ENCODE assay signal across 28 cellular contexts in genomic region chr10:110790913-110791525, GRCh38.
DNase-seq lines count a peak whose midpoint lies in the region; ATAC-seq and TF ChIP-seq lines count a peak whose summit lies in the region.
"Had no signal": no experiment of that assay in that cellular context is flagged by ENCODE, and none has a peak within 500 bp of the region (broad histone marks: within the 10 kb centered on the region; RNA-seq: fewer than 3 reads in every experiment).

No MANE protein-coding gene starts in this region.

- no peak for TF ChIP-seq POLR2A in prostate gland (IDR thresholded peaks at IDR 0.05)

- H3K9me2 ChIP-seq in SK-N-SH, result no peaks in the 10 kb centered on the region

- WGBS in SK-N-SH (ENCODE audit: low lambda C conversion rate), result 61% methylated on average over 8 of the region's 8 CpGs
- 52% methylated on average over 8 of the region's 8 CpGs for WGBS in prostate gland

- peaks cover 2% of the 10 kb centered on the region for H3K27me3 Mint-ChIP-seq in glutamatergic neuron (ENCODE audit: unreplicated experiment)
- H3K27me3 Mint-ChIP-seq: activated T-helper 17 cell treated with anti-CD3 and anti-CD28 coated beads, Interleukin-2, amount 50 U/mL, for 72 hours; T-helper 17 cell; type B pancreatic cell had no signal

- peaks cover 7 to 96% of the 10 kb centered on the region in 2 experiments; a peak in 2 of 4 replicates for H3K4me1 ChIP-seq in SK-N-SH (ENCODE audit: control insufficient read depth in 1 of 2, insufficient read depth in 2 of 2, low read depth in 1 of 2, low read length in 1 of 2)
- no peaks in the 10 kb centered on the region for H3K4me1 ChIP-seq in prostate gland (replicated peaks)
- H3K4me1 ChIP-seq: left lung had no signal

- no peak overlapping the region for H3K9ac ChIP-seq in SK-N-SH

- CTCF ChIA-PET in SK-N-SH (lab: Yijun Ruan, JAX), result interaction anchor here (0.6 to 2.7 kb wide), 11 partner anchors 10 to 286 kb away, joined by 3 to 11 read pairs (median 5); partner anchors contain the start of gene ADRA2A

- TF ChIP-seq CTCF in LNCaP clone FGC (IDR thresholded peaks at IDR 0.05; ENCODE audit: control insufficient read depth, extremely low read depth, insufficient read depth), result no peak
- no peak for TF ChIP-seq CTCF in SK-N-SH (IDR thresholded peaks at IDR 0.05)
- TF ChIP-seq CTCF in glutamatergic neuron (IDR thresholded peaks at IDR 0.05; ENCODE audit: partially characterized antibody, unreplicated experiment), result no peak
- no peak for TF ChIP-seq CTCF in prostate gland (IDR thresholded peaks at IDR 0.05)

- no peak overlapping the region for H2AFZ ChIP-seq in SK-N-SH (ENCODE audit: low read depth)

- peak overlapping the region; percentile 86 for H3K27ac Mint-ChIP-seq in glutamatergic neuron (ENCODE audit: unreplicated experiment)
- H3K27ac Mint-ChIP-seq: activated naive CD4-positive, alpha-beta T cell treated with anti-CD3 and anti-CD28 coated beads, Interleukin-2, amount 10 ng/mL, durations not matched to agents 7 days and 5 days; activated T-helper 17 cell treated with anti-CD3 and anti-CD28 coated beads, Interleukin-2, amount 50 U/mL, for 72 hours; H9 had no signal

- ATAC-seq in GM21717 (IDR thresholded peaks at IDR 0.05; ENCODE audit: unreplicated experiment) (no peak), HG03039 (IDR thresholded peaks at IDR 0.05; ENCODE audit: unreplicated experiment) (no peak)
- ATAC-seq: activated T-helper 17 cell treated with anti-CD3 and anti-CD28 coated beads, Interleukin-2, amount 50 U/mL, for 72 hours; left lung; T-helper 17 cell had no signal

- H3K4me2 ChIP-seq in SK-N-SH, result no peak overlapping the region

- H3K36me3 ChIP-seq in SK-N-SH (replicated peaks in 1 of 2; ENCODE audit: control insufficient read depth in 1 of 2, insufficient read depth in 2 of 2, low read length in 1 of 2) (no peaks in the 10 kb centered on the region), prostate gland (no peaks in the 10 kb centered on the region)
- H3K36me3 ChIP-seq: brain microvascular endothelial cell, left lung, neutrophil had no signal

- H3K4me3 ChIP-seq in LNCaP clone FGC (ENCODE audit: low read depth, low read length) (no peak overlapping the region), SK-N-SH (ENCODE audit: low read depth in 2 of 2, low read length in 1 of 2) (no peak overlapping the region), prostate gland (no peak overlapping the region)
- H3K4me3 ChIP-seq: left lung, SK-N-MC had no signal

- no peaks in the 10 kb centered on the region for H4K20me1 ChIP-seq in SK-N-SH (ENCODE audit: insufficient read depth)

- TF ChIP-seq RAD21 in SK-N-SH (IDR thresholded peaks at IDR 0.05; ENCODE audit: low read length), result no peak; the same call in 1 of the 2 replicates

- peak in 1 of 2 experiments; percentile 97; a peak in 2 of 4 replicates for TF ChIP-seq EP300 in SK-N-SH (IDR thresholded peaks at IDR 0.05; ENCODE audit: borderline replicate concordance in 1 of 2, low read depth in 1 of 2, low read length in 1 of 2)

- peak overlapping the region; percentile 9 for H3K4me3 Mint-ChIP-seq in glutamatergic neuron (ENCODE audit: unreplicated experiment)
- H3K4me3 Mint-ChIP-seq: activated naive CD4-positive, alpha-beta T cell treated with anti-CD3 and anti-CD28 coated beads, Interleukin-2, amount 10 ng/mL, durations not matched to agents 7 days and 5 days; activated T-helper 17 cell treated with anti-CD3 and anti-CD28 coated beads, Interleukin-2, amount 50 U/mL, for 72 hours; H9; T-helper 17 cell had no signal

- no peaks in the 10 kb centered on the region for H3K79me2 ChIP-seq in SK-N-SH (ENCODE audit: insufficient read depth)

- H3K27me3 ChIP-seq in SK-N-SH (ENCODE audit: insufficient read depth) (no peaks in the 10 kb centered on the region), prostate gland (replicated peaks; ENCODE audit: insufficient read depth) (no peaks in the 10 kb centered on the region)
- H3K27me3 ChIP-seq: brain microvascular endothelial cell, neutrophil had no signal

- DNase-seq in LNCaP clone FGC (ENCODE audit: low read depth) (peak; percentile 79), SK-N-SH (no peak), glutamatergic neuron (no peak), prostate gland (ENCODE audit: low spot score) (peak; percentile 39), NCI-H146 treated with DMSO at 0.1 percent for 48 hours (lab: John Stamatoyannopoulos, UW; ENCODE audit: unreplicated experiment) (no peak)
- DNase-seq: activated naive CD4-positive, alpha-beta T cell treated with anti-CD3 and anti-CD28 coated beads, Interleukin-2, amount 10 ng/mL, durations not matched to agents 7 days and 5 days; amniotic stem cell; brain microvascular endothelial cell; DMS79 treated with DMSO at 0.1 percent for 48 hours; GDM1; H9; Karpas-422; left lung; mesendoderm; NCI-H1417 treated with DMSO at 0.1 percent for 48 hours; NCI-H774; RPMI8226; stimulated activated CD4-positive, alpha-beta T cell treated with anti-CD3 and anti-CD28 coated beads, Interleukin-15, amount 100 ng/mL, for 24 hours; stimulated activated CD4-positive, alpha-beta T cell treated with anti-CD3 and anti-CD28 coated beads, Interleukin-4, amount 100 ng/mL, for 4 hours; T-helper 17 cell had no signal

- no peaks in the 10 kb centered on the region for H3K36me3 Mint-ChIP-seq in glutamatergic neuron (ENCODE audit: unreplicated experiment)
- H3K36me3 Mint-ChIP-seq: activated naive CD4-positive, alpha-beta T cell treated with anti-CD3 and anti-CD28 coated beads, Interleukin-2, amount 10 ng/mL, durations not matched to agents 7 days and 5 days; type B pancreatic cell had no signal

- peaks cover 85% of the 10 kb centered on the region for H3K4me1 Mint-ChIP-seq in glutamatergic neuron (ENCODE audit: low read depth, unreplicated experiment)
- H3K4me1 Mint-ChIP-seq: activated T-helper 17 cell treated with anti-CD3 and anti-CD28 coated beads, Interleukin-2, amount 50 U/mL, for 72 hours had no signal

- no peaks in the 10 kb centered on the region for H3F3A ChIP-seq in SK-N-SH (replicated peaks; ENCODE audit: insufficient read depth)

- POLR2A ChIA-PET in SK-N-SH (lab: Yijun Ruan, JAX), result interaction anchor here (1.0 kb wide), 1 partner anchor 80 kb away, joined by 3 read pairs; the partner anchor contains the start of gene PDCD4

- H3K27ac ChIP-seq in SK-N-SH (ENCODE audit: low read depth in 2 of 2, low read length in 1 of 2) (peak overlapping the region in 1 of 2 experiments; percentile 99; a peak in 2 of 4 replicates), prostate gland (peak overlapping the region; percentile 22 to 54)
- H3K27ac ChIP-seq: brain microvascular endothelial cell, C4-2B, left lung, neutrophil, SK-N-MC had no signal

- H3K9me3 ChIP-seq in SK-N-SH (no peaks in the 10 kb centered on the region), prostate gland (no peaks in the 10 kb centered on the region)
- H3K9me3 ChIP-seq: Caco-2, left lung, neutrophil had no signal

- H3K9me3 Mint-ChIP-seq in glutamatergic neuron (ENCODE audit: unreplicated experiment), result peaks cover 13% of the 10 kb centered on the region
- H3K9me3 Mint-ChIP-seq: activated naive CD4-positive, alpha-beta T cell treated with anti-CD3 and anti-CD28 coated beads, Interleukin-2, amount 10 ng/mL, durations not matched to agents 7 days and 5 days; activated T-helper 17 cell treated with anti-CD3 and anti-CD28 coated beads, Interleukin-2, amount 50 U/mL, for 72 hours; H9; type B pancreatic cell had no signal

- intact Hi-C loops in prostate gland (cut with DNase I), result no loop called here

TF ChIP-seq in SK-N-SH, 30 proteins besides CTCF, POLR2A, EP300 and RAD21 (continues in another document):
- no peak for TF ChIP-seq GABPA (IDR thresholded peaks at IDR 0.05; ENCODE audit: low read depth)
- no peak for TF ChIP-seq SIN3A (IDR thresholded peaks at IDR 0.05; ENCODE audit: borderline replicate concordance, low read depth, low read length)
- no peak for TF ChIP-seq RXRA (IDR thresholded peaks at IDR 0.05; ENCODE audit: borderline replicate concordance, low read depth)
- no peak for TF ChIP-seq USF2 (IDR thresholded peaks at IDR 0.05; ENCODE audit: borderline replicate concordance, low read depth, low read length)
- TF ChIP-seq TCF12 (IDR thresholded peaks at IDR 0.05), result peak; percentile 57
- TF ChIP-seq GATA2 (CRISPR knock-in tag; IDR thresholded peaks at IDR 0.05), result peak; percentile 97
- peak; percentile 73 for TF ChIP-seq CHD2 (IDR thresholded peaks at IDR 0.05; ENCODE audit: low read length, partially characterized antibody)
- TF ChIP-seq EZH2phosphoT487 (IDR thresholded peaks at IDR 0.05; ENCODE audit: borderline replicate concordance, low read depth), result no peak
- no peak for TF ChIP-seq USF1 (IDR thresholded peaks at IDR 0.05; ENCODE audit: borderline replicate concordance, low read depth)
- TF ChIP-seq NFIC (IDR thresholded peaks at IDR 0.05; ENCODE audit: borderline replicate concordance), result no peak
- TF ChIP-seq PBX3 (IDR thresholded peaks at IDR 0.05), result peak; percentile 42; the same call in 1 of the 2 replicates
- no peak for TF ChIP-seq MAX (IDR thresholded peaks at IDR 0.05; ENCODE audit: low read depth)

Comparison
In these comparisons a context has a peak if more than half of its experiments do, and no peak if none do; other contexts are left out.
1. DNase-seq: peak in LNCaP clone FGC (single experiment) and prostate gland (single experiment); none in SK-N-SH (single experiment), glutamatergic neuron (single experiment) and NCI-H146 treated with DMSO at 0.1 percent for 48 hours (single experiment).